Comparison of ENCODE assay signal across 8 cellular contexts in the genomic region with DNA sequence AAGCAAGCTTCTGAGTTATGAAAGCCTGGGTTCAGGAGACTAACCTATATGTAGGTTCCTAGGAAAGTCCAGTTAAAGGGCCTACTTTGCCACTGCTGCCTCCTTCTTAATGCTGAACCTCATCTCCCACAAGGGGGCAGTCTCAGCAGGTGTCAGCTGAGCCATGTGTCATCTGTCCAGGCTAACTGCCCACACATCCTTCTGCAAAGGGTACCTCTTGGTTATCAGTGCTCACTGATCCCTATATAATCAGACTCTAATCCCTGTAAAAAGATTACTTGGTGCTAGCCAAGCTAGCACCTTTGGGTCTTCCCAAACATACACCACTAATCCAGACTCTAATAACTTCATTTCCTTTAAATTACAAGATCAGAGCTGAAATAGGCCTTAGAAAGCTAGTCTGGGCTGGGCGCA. TPM values are rescaled to one million over a fixed set of nuclear protein-coding genes. Genes with fewer than 3 reads are reported as not detected.
A peak's percentile ranks its signal among the peaks of the same experiment; 100 is the strongest.
DNase-seq lines count a peak whose midpoint lies in the region; ATAC-seq and TF ChIP-seq lines count a peak whose summit lies in the region.

No MANE protein-coding gene starts in this region.

- H3K27ac ChIP-seq in DND-41 (ENCODE audit: low read length) (no peak overlapping the region), psoas muscle (peak overlapping the region; percentile 42)

- H3K79me2 ChIP-seq in DND-41 (ENCODE audit: insufficient read depth, low read length): peaks cover 17% of the 10 kb centered on the region

- peaks cover 31% of the 10 kb centered on the region for H4K20me1 ChIP-seq in DND-41 (ENCODE audit: insufficient read depth, low read length)

- ATAC-seq in DND-41 (ENCODE audit: insufficient read depth, low read depth): peak; percentile 59
- ATAC-seq in psoas muscle: peak; percentile 72 to 87 (median 84)
- no peak for ATAC-seq in HG03457 (IDR thresholded peaks at IDR 0.05; ENCODE audit: unreplicated experiment)
- ATAC-seq in HG02610 (IDR thresholded peaks at IDR 0.05; ENCODE audit: unreplicated experiment): no peak

- H3K4me1 ChIP-seq in DND-41 (ENCODE audit: insufficient read depth, low read length) (peaks cover 5% of the 10 kb centered on the region; the same call in 1 of the 2 replicates), psoas muscle (peaks cover 3% of the 10 kb centered on the region)

- H3K9ac ChIP-seq in DND-41 (ENCODE audit: low read depth, low read length): no peak overlapping the region

- no peaks in the 10 kb centered on the region for H3K9me3 ChIP-seq in DND-41 (ENCODE audit: insufficient read depth, low read length, severe bottlenecking)
- H3K9me3 ChIP-seq in psoas muscle: no peaks in the 10 kb centered on the region

- H3K4me3 ChIP-seq in DND-41 (ENCODE audit: low read depth in 1 of 2, low read length in 2 of 2) (no peak overlapping the region), psoas muscle (no peak overlapping the region)

- intact Hi-C loops in psoas muscle (cut with DNase I): loop anchor here in 1 of 2 donors (2.0 kb wide), 1 partner anchor 58 kb away; no protein-coding TSS in a partner anchor

- DNase-seq in DND-41 (peak; percentile 55), KG1 (lab: John Stamatoyannopoulos, UW) (peak; percentile 22), SHP77 treated with DMSO at 0.1 percent for 48 hours (lab: John Stamatoyannopoulos, UW) (peak; percentile 16), glomerular endothelial cell (ENCODE audit: extremely low read depth, low read depth, low spot score) (peak; percentile 45), psoas muscle (peak; percentile 43 to 74)
- DNase-seq in activated gamma-delta T cell treated with anti-CD3 and anti-CD28 coated beads, Interleukin-2, amount 50 U/mL, for 16 hours (ENCODE audit: low read depth): peak; percentile 38

- 93 to 100% (median 100%) methylated on average over 1 of the region's 1 CpG for WGBS in psoas muscle, 3 donors

- no peak overlapping the region for H2AFZ ChIP-seq in DND-41 (ENCODE audit: low read depth, low read length)

- H3K36me3 ChIP-seq in DND-41 (ENCODE audit: insufficient read depth, low read length) (peaks cover 98% of the 10 kb centered on the region), psoas muscle (ENCODE audit: insufficient read depth in 1 of 2, low read depth in 1 of 2) (peaks cover 31 to 89% of the 10 kb centered on the region in 2 donors)

- H3K4me2 ChIP-seq in DND-41 (ENCODE audit: insufficient read depth, low read length): no peak overlapping the region

- peak; percentile 86 for TF ChIP-seq CTCF in DND-41 (IDR thresholded peaks at IDR 0.05; ENCODE audit: borderline replicate concordance, extremely low read depth, low read length, poor library complexity, severe bottlenecking)
- peak; percentile 68 for TF ChIP-seq CTCF in psoas muscle (IDR thresholded peaks at IDR 0.05)

- H3K27me3 ChIP-seq in DND-41 (ENCODE audit: insufficient read depth, low read length, poor library complexity) (no peaks in the 10 kb centered on the region), psoas muscle (ENCODE audit: insufficient read depth in 3 of 3, low read length in 2 of 3) (no peaks in the 10 kb centered on the region)

RNA-seq across cellular contexts. Expression of a gene that starts 9.0 kb away (rescaled TPM):
- total RNA-seq in glomerular endothelial cell (556 and 885 TPM in 2 replicates), psoas muscle (100 to 1,000 TPM; 354 to 642 (median 440) TPM)
- polyA plus RNA-seq in psoas muscle: 1,000 to 10,000 TPM in 1 of 3 donors, 100 to 1,000 TPM in 2; 524 to 1,179 (median 653) TPM

RNA-seq across cellular contexts. Expression of a gene that starts 12.5 kb away (rescaled TPM):
- total RNA-seq in glomerular endothelial cell (1.8 and 2.2 TPM in 2 replicates), psoas muscle (10 to 100 TPM in 1 of 4 donors, 1 to 10 TPM in 3; 3.6 to 14.9 (median 6.7) TPM)
- polyA plus RNA-seq in psoas muscle: 1 to 10 TPM; 2.3 to 9.3 (median 3.8) TPM

RNA-seq across cellular contexts. Expression of a gene that starts 12.8 kb away (rescaled TPM):
- 0.53 and 2.1 TPM in 2 replicates for total RNA-seq in glomerular endothelial cell
- under 1 TPM; 0.25 to 0.64 (median 0.44) TPM for total RNA-seq in psoas muscle
- polyA plus RNA-seq in psoas muscle: under 1 TPM; 0.69 to 0.82 (median 0.69) TPM

RNA-seq across cellular contexts. Expression of a gene that starts 21.7 kb away (rescaled TPM):
- 1.1 and 2.6 TPM in 2 replicates for total RNA-seq in glomerular endothelial cell
- total RNA-seq in psoas muscle: 1 to 10 TPM; 1.9 to 5.0 (median 2.3) TPM
- polyA plus RNA-seq in psoas muscle: 1 to 10 TPM in 2 of 3 donors, under 1 TPM in 1; 0.73 to 4.3 (median 2.0) TPM

RNA-seq across cellular contexts. Expression of a gene that starts 38.0 kb away (rescaled TPM):
- total RNA-seq in glomerular endothelial cell: 123 and 133 TPM in 2 replicates
- total RNA-seq in psoas muscle: 10 to 100 TPM; 35.6 to 69.6 (median 51.3) TPM
- polyA plus RNA-seq in psoas muscle: 10 to 100 TPM; 37.9 to 91.5 (median 45.5) TPM

Comparison
In these comparisons a context has a peak if more than half of its experiments do, and no peak if none do; other contexts are left out.
1. ATAC-seq: peak in DND-41 (single experiment) and psoas muscle (4 of 4); none in HG03457 (single experiment) and HG02610 (single experiment).
2. Peak in every context shown above with its lines, with median percentiles within 50 percentile points of each other: DNase-seq.